1 cellular context compared by ENCODE assay signal in the genomic region with DNA sequence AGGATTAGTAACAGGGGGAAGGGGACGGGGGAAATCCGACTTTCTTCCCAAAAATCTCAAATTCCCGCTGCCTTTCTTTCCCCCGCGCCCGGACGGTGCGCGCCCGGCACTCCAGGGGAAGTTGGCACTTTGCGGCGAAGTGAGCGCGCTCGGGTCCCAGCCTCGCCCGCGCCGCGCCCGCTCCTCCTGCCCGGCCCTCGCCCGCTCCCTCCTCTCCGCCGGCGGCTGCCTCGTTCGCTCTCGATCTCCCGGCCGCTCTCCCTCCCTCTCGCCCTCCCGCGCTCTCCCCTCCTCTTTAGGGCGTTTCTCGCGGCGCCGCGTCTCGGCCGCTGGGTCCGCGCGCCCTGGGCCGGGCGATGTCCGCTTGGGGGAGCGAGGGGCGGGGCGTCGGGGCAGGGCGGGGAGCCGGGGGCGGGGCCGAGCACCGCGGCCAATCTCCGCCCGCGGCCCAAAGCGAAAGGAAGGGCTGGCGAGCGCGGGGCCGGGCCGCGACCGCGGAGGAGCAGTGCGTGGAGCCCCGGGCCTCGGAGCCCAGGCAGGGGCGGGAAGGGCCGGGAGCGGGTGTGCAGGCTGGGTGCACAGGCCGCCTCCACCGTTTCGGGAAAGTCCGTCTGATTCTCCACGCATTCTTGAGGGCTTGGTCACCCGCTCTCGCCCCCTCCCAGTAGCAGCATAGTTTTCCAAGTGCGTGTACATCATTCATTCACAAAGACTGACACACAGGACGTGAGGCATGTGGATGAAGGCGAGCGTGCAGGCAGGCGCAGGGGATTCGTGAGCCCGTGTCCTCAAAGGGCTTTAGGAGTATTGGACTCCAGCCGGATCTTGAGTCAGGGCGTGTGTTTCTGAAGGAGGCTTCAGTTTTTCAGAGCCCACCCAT.
TF ChIP-seq lines count a peak whose summit lies in the region.

No MANE protein-coding gene starts in this region.

TF ChIP-seq in HepG2, 621 proteins besides CTCF, POLR2A, EP300 and RAD21 (continued from another document and continues in another):
- TF ChIP-seq, protein P1, sequence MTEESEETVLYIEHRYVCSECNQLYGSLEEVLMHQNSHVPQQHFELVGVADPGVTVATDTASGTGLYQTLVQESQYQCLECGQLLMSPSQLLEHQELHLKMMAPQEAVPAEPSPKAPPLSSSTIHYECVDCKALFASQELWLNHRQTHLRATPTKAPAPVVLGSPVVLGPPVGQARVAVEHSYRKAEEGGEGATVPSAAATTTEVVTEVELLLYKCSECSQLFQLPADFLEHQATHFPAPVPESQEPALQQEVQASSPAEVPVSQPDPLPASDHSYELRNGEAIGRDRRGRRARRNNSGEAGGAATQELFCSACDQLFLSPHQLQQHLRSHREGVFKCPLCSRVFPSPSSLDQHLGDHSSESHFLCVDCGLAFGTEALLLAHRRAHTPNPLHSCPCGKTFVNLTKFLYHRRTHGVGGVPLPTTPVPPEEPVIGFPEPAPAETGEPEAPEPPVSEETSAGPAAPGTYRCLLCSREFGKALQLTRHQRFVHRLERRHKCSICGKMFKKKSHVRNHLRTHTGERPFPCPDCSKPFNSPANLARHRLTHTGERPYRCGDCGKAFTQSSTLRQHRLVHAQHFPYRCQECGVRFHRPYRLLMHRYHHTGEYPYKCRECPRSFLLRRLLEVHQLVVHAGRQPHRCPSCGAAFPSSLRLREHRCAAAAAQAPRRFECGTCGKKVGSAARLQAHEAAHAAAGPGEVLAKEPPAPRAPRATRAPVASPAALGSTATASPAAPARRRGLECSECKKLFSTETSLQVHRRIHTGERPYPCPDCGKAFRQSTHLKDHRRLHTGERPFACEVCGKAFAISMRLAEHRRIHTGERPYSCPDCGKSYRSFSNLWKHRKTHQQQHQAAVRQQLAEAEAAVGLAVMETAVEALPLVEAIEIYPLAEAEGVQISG (CRISPR knock-in tag; IDR thresholded peaks at IDR 0.05) = no peak
- TF ChIP-seq, protein P2, sequence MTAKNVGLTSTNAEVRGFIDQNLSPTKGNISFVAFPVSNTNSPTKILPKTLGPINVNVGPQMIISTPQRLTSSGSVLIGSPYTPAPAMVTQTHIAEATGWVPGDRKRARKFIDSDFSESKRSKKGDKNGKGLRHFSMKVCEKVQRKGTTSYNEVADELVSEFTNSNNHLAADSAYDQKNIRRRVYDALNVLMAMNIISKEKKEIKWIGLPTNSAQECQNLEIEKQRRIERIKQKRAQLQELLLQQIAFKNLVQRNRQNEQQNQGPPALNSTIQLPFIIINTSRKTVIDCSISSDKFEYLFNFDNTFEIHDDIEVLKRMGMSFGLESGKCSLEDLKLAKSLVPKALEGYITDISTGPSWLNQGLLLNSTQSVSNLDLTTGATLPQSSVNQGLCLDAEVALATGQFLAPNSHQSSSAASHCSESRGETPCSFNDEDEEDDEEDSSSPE (CRISPR knock-in tag; IDR thresholded peaks at IDR 0.05) = 0 out of 2 replicates have a peak, but pooled peaks have one; percentile 25
- TF ChIP-seq, protein P3, sequence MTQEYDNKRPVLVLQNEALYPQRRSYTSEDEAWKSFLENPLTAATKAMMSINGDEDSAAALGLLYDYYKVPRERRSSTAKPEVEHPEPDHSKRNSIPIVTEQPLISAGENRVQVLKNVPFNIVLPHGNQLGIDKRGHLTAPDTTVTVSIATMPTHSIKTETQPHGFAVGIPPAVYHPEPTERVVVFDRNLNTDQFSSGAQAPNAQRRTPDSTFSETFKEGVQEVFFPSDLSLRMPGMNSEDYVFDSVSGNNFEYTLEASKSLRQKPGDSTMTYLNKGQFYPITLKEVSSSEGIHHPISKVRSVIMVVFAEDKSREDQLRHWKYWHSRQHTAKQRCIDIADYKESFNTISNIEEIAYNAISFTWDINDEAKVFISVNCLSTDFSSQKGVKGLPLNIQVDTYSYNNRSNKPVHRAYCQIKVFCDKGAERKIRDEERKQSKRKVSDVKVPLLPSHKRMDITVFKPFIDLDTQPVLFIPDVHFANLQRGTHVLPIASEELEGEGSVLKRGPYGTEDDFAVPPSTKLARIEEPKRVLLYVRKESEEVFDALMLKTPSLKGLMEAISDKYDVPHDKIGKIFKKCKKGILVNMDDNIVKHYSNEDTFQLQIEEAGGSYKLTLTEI (CRISPR knock-in tag; conservative IDR thresholded peaks at IDR 0.05) = no peak
- TF ChIP-seq ZMYM4 (CRISPR knock-in tag; IDR thresholded peaks at IDR 0.05) (0 out of 2 replicates have a peak, but pooled peaks have one; percentile 43), MIER2 (CRISPR knock-in tag; IDR thresholded peaks at IDR 0.05) (no peak), CC2D1A (CRISPR knock-in tag; IDR thresholded peaks at IDR 0.05) (no peak), ATRX (CRISPR knock-in tag; IDR thresholded peaks at IDR 0.05; ENCODE audit: borderline replicate concordance) (no peak), HOXA3 (CRISPR knock-in tag; IDR thresholded peaks at IDR 0.05) (0 out of 2 replicates have a peak, but pooled peaks have one; percentile 18), NCOA1 (CRISPR knock-in tag; IDR thresholded peaks at IDR 0.05) (no peak), ZNF570 (CRISPR knock-in tag; IDR thresholded peaks at IDR 0.05; ENCODE audit: borderline replicate concordance) (no peak), ZNF891 (CRISPR knock-in tag; IDR thresholded peaks at IDR 0.05) (no peak), ZNF432 (CRISPR knock-in tag; IDR thresholded peaks at IDR 0.05; ENCODE audit: borderline replicate concordance) (no peak), ZNF260 (CRISPR knock-in tag; IDR thresholded peaks at IDR 0.05; ENCODE audit: borderline replicate concordance, low read depth) (no peak), ZNF549 (CRISPR knock-in tag; IDR thresholded peaks at IDR 0.05) (no peak), FOSL2 (CRISPR knock-in tag; IDR thresholded peaks at IDR 0.05) (peak; percentile 64), HNRNPK (IDR thresholded peaks at IDR 0.05; ENCODE audit: low read depth, low read length, poor library complexity, severe bottlenecking) (peak; percentile 38), KLF13 (CRISPR knock-in tag; IDR thresholded peaks at IDR 0.05) (no peak), SRSF4 (IDR thresholded peaks at IDR 0.05; ENCODE audit: low read depth, low read length, poor library complexity, severe bottlenecking) (no peak), CEBPG (CRISPR knock-in tag; IDR thresholded peaks at IDR 0.05) (no peak)
- TF ChIP-seq, protein P4, sequence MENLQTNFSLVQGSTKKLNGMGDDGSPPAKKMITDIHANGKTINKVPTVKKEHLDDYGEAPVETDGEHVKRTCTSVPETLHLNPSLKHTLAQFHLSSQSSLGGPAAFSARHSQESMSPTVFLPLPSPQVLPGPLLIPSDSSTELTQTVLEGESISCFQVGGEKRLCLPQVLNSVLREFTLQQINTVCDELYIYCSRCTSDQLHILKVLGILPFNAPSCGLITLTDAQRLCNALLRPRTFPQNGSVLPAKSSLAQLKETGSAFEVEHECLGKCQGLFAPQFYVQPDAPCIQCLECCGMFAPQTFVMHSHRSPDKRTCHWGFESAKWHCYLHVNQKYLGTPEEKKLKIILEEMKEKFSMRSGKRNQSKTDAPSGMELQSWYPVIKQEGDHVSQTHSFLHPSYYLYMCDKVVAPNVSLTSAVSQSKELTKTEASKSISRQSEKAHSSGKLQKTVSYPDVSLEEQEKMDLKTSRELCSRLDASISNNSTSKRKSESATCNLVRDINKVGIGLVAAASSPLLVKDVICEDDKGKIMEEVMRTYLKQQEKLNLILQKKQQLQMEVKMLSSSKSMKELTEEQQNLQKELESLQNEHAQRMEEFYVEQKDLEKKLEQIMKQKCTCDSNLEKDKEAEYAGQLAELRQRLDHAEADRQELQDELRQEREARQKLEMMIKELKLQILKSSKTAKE (CRISPR knock-in tag; IDR thresholded peaks at IDR 0.05; ENCODE audit: borderline replicate concordance) = no peak
- TF ChIP-seq, protein P5, sequence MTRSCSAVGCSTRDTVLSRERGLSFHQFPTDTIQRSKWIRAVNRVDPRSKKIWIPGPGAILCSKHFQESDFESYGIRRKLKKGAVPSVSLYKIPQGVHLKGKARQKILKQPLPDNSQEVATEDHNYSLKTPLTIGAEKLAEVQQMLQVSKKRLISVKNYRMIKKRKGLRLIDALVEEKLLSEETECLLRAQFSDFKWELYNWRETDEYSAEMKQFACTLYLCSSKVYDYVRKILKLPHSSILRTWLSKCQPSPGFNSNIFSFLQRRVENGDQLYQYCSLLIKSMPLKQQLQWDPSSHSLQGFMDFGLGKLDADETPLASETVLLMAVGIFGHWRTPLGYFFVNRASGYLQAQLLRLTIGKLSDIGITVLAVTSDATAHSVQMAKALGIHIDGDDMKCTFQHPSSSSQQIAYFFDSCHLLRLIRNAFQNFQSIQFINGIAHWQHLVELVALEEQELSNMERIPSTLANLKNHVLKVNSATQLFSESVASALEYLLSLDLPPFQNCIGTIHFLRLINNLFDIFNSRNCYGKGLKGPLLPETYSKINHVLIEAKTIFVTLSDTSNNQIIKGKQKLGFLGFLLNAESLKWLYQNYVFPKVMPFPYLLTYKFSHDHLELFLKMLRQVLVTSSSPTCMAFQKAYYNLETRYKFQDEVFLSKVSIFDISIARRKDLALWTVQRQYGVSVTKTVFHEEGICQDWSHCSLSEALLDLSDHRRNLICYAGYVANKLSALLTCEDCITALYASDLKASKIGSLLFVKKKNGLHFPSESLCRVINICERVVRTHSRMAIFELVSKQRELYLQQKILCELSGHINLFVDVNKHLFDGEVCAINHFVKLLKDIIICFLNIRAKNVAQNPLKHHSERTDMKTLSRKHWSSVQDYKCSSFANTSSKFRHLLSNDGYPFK (CRISPR knock-in tag; IDR thresholded peaks at IDR 0.05; ENCODE audit: borderline replicate concordance) = no peak
- TF ChIP-seq, protein P6, sequence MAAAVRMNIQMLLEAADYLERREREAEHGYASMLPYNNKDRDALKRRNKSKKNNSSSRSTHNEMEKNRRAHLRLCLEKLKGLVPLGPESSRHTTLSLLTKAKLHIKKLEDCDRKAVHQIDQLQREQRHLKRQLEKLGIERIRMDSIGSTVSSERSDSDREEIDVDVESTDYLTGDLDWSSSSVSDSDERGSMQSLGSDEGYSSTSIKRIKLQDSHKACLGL (CRISPR knock-in tag; IDR thresholded peaks at IDR 0.05) = 0 out of 2 replicates have a peak, but pooled peaks have one; percentile 25
- TF ChIP-seq, protein P7, sequence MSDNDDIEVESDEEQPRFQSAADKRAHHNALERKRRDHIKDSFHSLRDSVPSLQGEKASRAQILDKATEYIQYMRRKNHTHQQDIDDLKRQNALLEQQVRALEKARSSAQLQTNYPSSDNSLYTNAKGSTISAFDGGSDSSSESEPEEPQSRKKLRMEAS (IDR thresholded peaks at IDR 0.05) = 0 out of 2 replicates have a peak, but pooled peaks have one; percentile 42
- TF ChIP-seq, protein P8, sequence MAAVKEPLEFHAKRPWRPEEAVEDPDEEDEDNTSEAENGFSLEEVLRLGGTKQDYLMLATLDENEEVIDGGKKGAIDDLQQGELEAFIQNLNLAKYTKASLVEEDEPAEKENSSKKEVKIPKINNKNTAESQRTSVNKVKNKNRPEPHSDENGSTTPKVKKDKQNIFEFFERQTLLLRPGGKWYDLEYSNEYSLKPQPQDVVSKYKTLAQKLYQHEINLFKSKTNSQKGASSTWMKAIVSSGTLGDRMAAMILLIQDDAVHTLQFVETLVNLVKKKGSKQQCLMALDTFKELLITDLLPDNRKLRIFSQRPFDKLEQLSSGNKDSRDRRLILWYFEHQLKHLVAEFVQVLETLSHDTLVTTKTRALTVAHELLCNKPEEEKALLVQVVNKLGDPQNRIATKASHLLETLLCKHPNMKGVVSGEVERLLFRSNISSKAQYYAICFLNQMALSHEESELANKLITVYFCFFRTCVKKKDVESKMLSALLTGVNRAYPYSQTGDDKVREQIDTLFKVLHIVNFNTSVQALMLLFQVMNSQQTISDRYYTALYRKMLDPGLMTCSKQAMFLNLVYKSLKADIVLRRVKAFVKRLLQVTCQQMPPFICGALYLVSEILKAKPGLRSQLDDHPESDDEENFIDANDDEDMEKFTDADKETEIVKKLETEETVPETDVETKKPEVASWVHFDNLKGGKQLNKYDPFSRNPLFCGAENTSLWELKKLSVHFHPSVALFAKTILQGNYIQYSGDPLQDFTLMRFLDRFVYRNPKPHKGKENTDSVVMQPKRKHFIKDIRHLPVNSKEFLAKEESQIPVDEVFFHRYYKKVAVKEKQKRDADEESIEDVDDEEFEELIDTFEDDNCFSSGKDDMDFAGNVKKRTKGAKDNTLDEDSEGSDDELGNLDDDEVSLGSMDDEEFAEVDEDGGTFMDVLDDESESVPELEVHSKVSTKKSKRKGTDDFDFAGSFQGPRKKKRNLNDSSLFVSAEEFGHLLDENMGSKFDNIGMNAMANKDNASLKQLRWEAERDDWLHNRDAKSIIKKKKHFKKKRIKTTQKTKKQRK (IDR thresholded peaks at IDR 0.05; ENCODE audit: low read length) = no peak
- TF ChIP-seq, protein P9, sequence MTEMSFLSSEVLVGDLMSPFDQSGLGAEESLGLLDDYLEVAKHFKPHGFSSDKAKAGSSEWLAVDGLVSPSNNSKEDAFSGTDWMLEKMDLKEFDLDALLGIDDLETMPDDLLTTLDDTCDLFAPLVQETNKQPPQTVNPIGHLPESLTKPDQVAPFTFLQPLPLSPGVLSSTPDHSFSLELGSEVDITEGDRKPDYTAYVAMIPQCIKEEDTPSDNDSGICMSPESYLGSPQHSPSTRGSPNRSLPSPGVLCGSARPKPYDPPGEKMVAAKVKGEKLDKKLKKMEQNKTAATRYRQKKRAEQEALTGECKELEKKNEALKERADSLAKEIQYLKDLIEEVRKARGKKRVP (CRISPR knock-in tag; IDR thresholded peaks at IDR 0.05) = no peak
- TF ChIP-seq, protein P10, sequence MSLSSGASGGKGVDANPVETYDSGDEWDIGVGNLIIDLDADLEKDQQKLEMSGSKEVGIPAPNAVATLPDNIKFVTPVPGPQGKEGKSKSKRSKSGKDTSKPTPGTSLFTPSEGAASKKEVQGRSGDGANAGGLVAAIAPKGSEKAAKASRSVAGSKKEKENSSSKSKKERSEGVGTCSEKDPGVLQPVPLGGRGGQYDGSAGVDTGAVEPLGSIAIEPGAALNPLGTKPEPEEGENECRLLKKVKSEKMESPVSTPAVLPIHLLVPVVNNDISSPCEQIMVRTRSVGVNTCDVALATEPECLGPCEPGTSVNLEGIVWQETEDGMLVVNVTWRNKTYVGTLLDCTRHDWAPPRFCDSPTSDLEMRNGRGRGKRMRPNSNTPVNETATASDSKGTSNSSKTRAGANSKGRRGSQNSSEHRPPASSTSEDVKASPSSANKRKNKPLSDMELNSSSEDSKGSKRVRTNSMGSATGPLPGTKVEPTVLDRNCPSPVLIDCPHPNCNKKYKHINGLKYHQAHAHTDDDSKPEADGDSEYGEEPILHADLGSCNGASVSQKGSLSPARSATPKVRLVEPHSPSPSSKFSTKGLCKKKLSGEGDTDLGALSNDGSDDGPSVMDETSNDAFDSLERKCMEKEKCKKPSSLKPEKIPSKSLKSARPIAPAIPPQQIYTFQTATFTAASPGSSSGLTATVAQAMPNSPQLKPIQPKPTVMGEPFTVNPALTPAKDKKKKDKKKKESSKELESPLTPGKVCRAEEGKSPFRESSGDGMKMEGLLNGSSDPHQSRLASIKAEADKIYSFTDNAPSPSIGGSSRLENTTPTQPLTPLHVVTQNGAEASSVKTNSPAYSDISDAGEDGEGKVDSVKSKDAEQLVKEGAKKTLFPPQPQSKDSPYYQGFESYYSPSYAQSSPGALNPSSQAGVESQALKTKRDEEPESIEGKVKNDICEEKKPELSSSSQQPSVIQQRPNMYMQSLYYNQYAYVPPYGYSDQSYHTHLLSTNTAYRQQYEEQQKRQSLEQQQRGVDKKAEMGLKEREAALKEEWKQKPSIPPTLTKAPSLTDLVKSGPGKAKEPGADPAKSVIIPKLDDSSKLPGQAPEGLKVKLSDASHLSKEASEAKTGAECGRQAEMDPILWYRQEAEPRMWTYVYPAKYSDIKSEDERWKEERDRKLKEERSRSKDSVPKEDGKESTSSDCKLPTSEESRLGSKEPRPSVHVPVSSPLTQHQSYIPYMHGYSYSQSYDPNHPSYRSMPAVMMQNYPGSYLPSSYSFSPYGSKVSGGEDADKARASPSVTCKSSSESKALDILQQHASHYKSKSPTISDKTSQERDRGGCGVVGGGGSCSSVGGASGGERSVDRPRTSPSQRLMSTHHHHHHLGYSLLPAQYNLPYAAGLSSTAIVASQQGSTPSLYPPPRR (CRISPR knock-in tag; IDR thresholded peaks at IDR 0.05; ENCODE audit: borderline replicate concordance) = no peak
